Comparison of ENCODE assay signal across 16 cellular contexts in the genomic region with DNA sequence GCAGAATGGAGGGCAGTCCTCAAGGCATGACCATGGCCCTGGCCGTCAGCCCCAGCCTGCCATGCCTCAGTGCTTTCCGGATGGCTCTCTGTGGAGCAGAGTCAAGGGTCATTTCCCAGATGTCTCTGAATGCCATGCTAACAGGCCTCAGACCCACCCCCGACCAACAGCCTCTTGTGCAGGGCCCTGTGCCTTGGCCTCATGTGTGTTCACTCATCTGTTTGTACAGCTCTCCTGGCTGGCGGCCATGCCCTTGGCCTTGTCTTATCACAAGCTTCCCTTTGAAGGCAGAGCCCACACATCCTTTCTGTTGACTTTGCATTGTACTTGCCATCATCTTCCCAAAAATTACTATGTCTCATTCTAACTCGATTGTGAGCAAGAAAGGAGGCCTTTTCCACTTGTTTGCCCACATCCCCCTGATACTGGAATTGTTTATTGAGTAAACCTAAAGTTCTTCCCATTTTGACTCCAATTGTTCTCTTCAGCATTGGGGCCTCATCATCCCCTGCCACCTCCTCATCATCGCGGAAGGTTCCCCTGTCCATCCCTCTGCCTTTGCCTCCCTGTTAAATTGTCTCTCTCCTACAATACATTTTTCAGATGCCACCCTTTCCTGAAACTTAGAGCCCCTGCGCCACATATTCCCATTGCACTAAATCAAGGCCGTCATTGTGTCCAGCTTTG. TPM values are rescaled to one million over a fixed set of nuclear protein-coding genes. Genes with fewer than 3 reads are reported as not detected.
DNase-seq lines count a peak whose midpoint lies in the region; ATAC-seq, FAIRE-seq and TF ChIP-seq lines count a peak whose summit lies in the region.
"Had no signal": no experiment of that assay in that cellular context is flagged by ENCODE, and none has a peak within 500 bp of the region (broad histone marks: within the 10 kb centered on the region; RNA-seq: fewer than 3 reads in every experiment).

No MANE protein-coding gene starts in this region.

- ATAC-seq in CD4-positive, CD25-positive, alpha-beta regulatory T cell (ENCODE audit: low read depth in 2 of 2), result no peak
- ATAC-seq in naive thymus-derived CD4-positive, alpha-beta T cell, result no peak
- ATAC-seq: gastroesophageal sphincter had no signal

- FAIRE-seq in astrocyte (lab: Jason Lieb, UNC), result peak; percentile 26
- FAIRE-seq: islet of Langerhans had no signal

- H3K36me3 Mint-ChIP-seq in CD4-positive, CD25-positive, alpha-beta regulatory T cell, result peaks cover 56% of the 10 kb centered on the region
- H3K36me3 Mint-ChIP-seq in astrocyte (ENCODE audit: low read depth, unreplicated experiment), result no peaks in the 10 kb centered on the region
- H3K36me3 Mint-ChIP-seq in naive thymus-derived CD4-positive, alpha-beta T cell, result peaks cover 7 to 66% (median 40%) of the 10 kb centered on the region in 5 donors

- H3K4me3 Mint-ChIP-seq in CD4-positive, CD25-positive, alpha-beta regulatory T cell, result peak overlapping the region in 2 of 4 donors; percentile 3 to 67
- H3K4me3 Mint-ChIP-seq in astrocyte (ENCODE audit: unreplicated experiment), result peak overlapping the region; percentile 12
- H3K4me3 Mint-ChIP-seq in naive thymus-derived CD4-positive, alpha-beta T cell, result peak overlapping the region in 5 of 10 donors; percentile 22 to 57 (median 31)
- H3K4me3 Mint-ChIP-seq: activated CD4-positive, alpha-beta T cell treated with anti-CD3 and anti-CD28 coated beads, Interleukin-2, amount 10 ng/mL, durations not matched to agents 7 days and 5 days; endodermal cell had no signal

- H3K27me3 Mint-ChIP-seq in CD4-positive, CD25-positive, alpha-beta regulatory T cell, result no peaks in the 10 kb centered on the region
- H3K27me3 Mint-ChIP-seq in astrocyte (ENCODE audit: low read depth, unreplicated experiment), result no peaks in the 10 kb centered on the region
- H3K27me3 Mint-ChIP-seq in naive thymus-derived CD4-positive, alpha-beta T cell, result no peaks in the 10 kb centered on the region
- H3K27me3 Mint-ChIP-seq: activated CD4-positive, alpha-beta T cell treated with anti-CD3 and anti-CD28 coated beads, Interleukin-2, amount 10 ng/mL, durations not matched to agents 7 days and 5 days had no signal

- in situ Hi-C loops in Caki2 (cut with HindIII; ENCODE audit: low pct_unique_long_range_greater_than_20kb, low sequenced_read_pairs), result no loop called here

- no peak overlapping the region for H2AFZ ChIP-seq in astrocyte (ENCODE audit: low read depth, low read length)

- H3K27ac ChIP-seq in CD4-positive, CD25-positive, alpha-beta regulatory T cell (ENCODE audit: insufficient read depth, low read length, poor library complexity, severe bottlenecking), result no peak overlapping the region
- no peak overlapping the region for H3K27ac ChIP-seq in astrocyte (ENCODE audit: low read depth, low read length)
- no peak overlapping the region for H3K27ac ChIP-seq in naive thymus-derived CD4-positive, alpha-beta T cell (ENCODE audit: low read depth, low read length)
- H3K27ac ChIP-seq: gastroesophageal sphincter, thoracic aorta had no signal

- H3K4me3 ChIP-seq in CD4-positive, CD25-positive, alpha-beta regulatory T cell (ENCODE audit: low read depth, low read length), result no peak overlapping the region
- H3K4me3 ChIP-seq in astrocyte (ENCODE audit: insufficient read depth, low read depth, low read length), result no peak overlapping the region
- no peak overlapping the region for H3K4me3 ChIP-seq in naive thymus-derived CD4-positive, alpha-beta T cell (ENCODE audit: low read length)
- H3K4me3 ChIP-seq: gastroesophageal sphincter, thoracic aorta had no signal

- peaks cover 9% of the 10 kb centered on the region for H3K36me3 ChIP-seq in CD4-positive, CD25-positive, alpha-beta regulatory T cell (ENCODE audit: control insufficient read depth, insufficient read depth, low read length)
- H3K36me3 ChIP-seq in astrocyte (ENCODE audit: insufficient read depth, low read length), result no peaks in the 10 kb centered on the region
- H3K36me3 ChIP-seq in naive thymus-derived CD4-positive, alpha-beta T cell (ENCODE audit: control insufficient read depth in 2 of 3, insufficient read depth in 3 of 3, low read length in 3 of 3), result peaks cover 0 to 8% (median 0%) of the 10 kb centered on the region in 3 experiments
- H3K36me3 ChIP-seq: gastroesophageal sphincter, thoracic aorta had no signal

- H3K4me2 ChIP-seq in astrocyte (ENCODE audit: low read length), result no peak overlapping the region

- POLR2A ChIA-PET in naive thymus-derived CD4-positive, alpha-beta T cell (lab: Charles Lee), result no interaction called here

- H3K27me3 ChIP-seq in CD4-positive, CD25-positive, alpha-beta regulatory T cell (ENCODE audit: control insufficient read depth, insufficient read depth, low read length), result no peaks in the 10 kb centered on the region
- no peaks in the 10 kb centered on the region for H3K27me3 ChIP-seq in astrocyte (ENCODE audit: insufficient read depth, low read length)
- no peaks in the 10 kb centered on the region for H3K27me3 ChIP-seq in naive thymus-derived CD4-positive, alpha-beta T cell (ENCODE audit: control insufficient read depth in 2 of 2, insufficient read depth in 2 of 2, low read length in 2 of 2)
- H3K27me3 ChIP-seq: gastroesophageal sphincter had no signal

- DNase-seq in CD4-positive, CD25-positive, alpha-beta regulatory T cell, result no peak
- peak; percentile 58 for DNase-seq in Caki2 (ENCODE audit: low read depth)
- no peak for DNase-seq in astrocyte (ENCODE audit: low read depth)
- DNase-seq in naive thymus-derived CD4-positive, alpha-beta T cell, result no peak
- no peak for DNase-seq in NCI-H1105 treated with DMSO at 0.1 percent for 48 hours (lab: John Stamatoyannopoulos, UW)
- no peak for DNase-seq in midbrain (lab: John Stamatoyannopoulos, UW)
- no peak for DNase-seq in SHP77 treated with DMSO at 0.1 percent for 48 hours (lab: John Stamatoyannopoulos, UW)
- DNase-seq: activated CD4-positive, alpha-beta T cell treated with anti-CD3 and anti-CD28 coated beads, Interleukin-2, amount 10 ng/mL, durations not matched to agents 7 days and 5 days; activated effector memory CD4-positive, alpha-beta T cell treated with anti-CD3 and anti-CD28 coated beads, Interleukin-2, amount 50 U/mL, for 16 hours; endodermal cell; NCI-H187; NCI-H526; T-helper 2 cell had no signal

- CTCF ChIA-PET in naive thymus-derived CD4-positive, alpha-beta T cell (lab: Charles Lee), result no interaction called here

- no peaks in the 10 kb centered on the region for H3K79me2 ChIP-seq in astrocyte (ENCODE audit: insufficient read depth, low read length)

- H3K27ac Mint-ChIP-seq in CD4-positive, CD25-positive, alpha-beta regulatory T cell, result peak overlapping the region in 2 of 3 donors; percentile 18 to 71
- no peak overlapping the region for H3K27ac Mint-ChIP-seq in astrocyte (ENCODE audit: unreplicated experiment)
- peak overlapping the region in 7 of 9 donors; percentile 43 to 76 (median 56) for H3K27ac Mint-ChIP-seq in naive thymus-derived CD4-positive, alpha-beta T cell
- H3K27ac Mint-ChIP-seq: activated CD4-positive, alpha-beta T cell treated with anti-CD3 and anti-CD28 coated beads, Interleukin-2, amount 10 ng/mL, durations not matched to agents 7 days and 5 days; endodermal cell had no signal

- no peaks in the 10 kb centered on the region for H3K9me3 ChIP-seq in CD4-positive, CD25-positive, alpha-beta regulatory T cell (ENCODE audit: control insufficient read depth in 2 of 2, low read length in 2 of 2)
- H3K9me3 ChIP-seq in astrocyte (ENCODE audit: insufficient read depth, low read depth, low read length), result no peaks in the 10 kb centered on the region
- H3K9me3 ChIP-seq in naive thymus-derived CD4-positive, alpha-beta T cell (ENCODE audit: control insufficient read depth in 2 of 3, low read length in 3 of 3), result no peaks in the 10 kb centered on the region
- H3K9me3 ChIP-seq: gastroesophageal sphincter, thoracic aorta had no signal

- peaks cover 25 to 83% (median 47%) of the 10 kb centered on the region in 4 donors for H3K4me1 Mint-ChIP-seq in CD4-positive, CD25-positive, alpha-beta regulatory T cell
- H3K4me1 Mint-ChIP-seq in astrocyte (ENCODE audit: low read depth, unreplicated experiment), result no peaks in the 10 kb centered on the region
- peaks cover 28 to 91% (median 81%) of the 10 kb centered on the region in 7 donors for H3K4me1 Mint-ChIP-seq in naive thymus-derived CD4-positive, alpha-beta T cell

- intact Hi-C loops in naive thymus-derived CD4-positive, alpha-beta T cell (cut with micrococcal nuclease), result no loop called here

- H3K9me3 Mint-ChIP-seq in CD4-positive, CD25-positive, alpha-beta regulatory T cell, result peaks cover 0 to 2% (median 0%) of the 10 kb centered on the region in 7 donors
- no peaks in the 10 kb centered on the region for H3K9me3 Mint-ChIP-seq in astrocyte (ENCODE audit: unreplicated experiment)
- H3K9me3 Mint-ChIP-seq in naive thymus-derived CD4-positive, alpha-beta T cell, result peaks cover 0 to 4% (median 0%) of the 10 kb centered on the region in 11 donors
- H3K9me3 Mint-ChIP-seq: activated CD4-positive, alpha-beta T cell treated with anti-CD3 and anti-CD28 coated beads, Interleukin-2, amount 10 ng/mL, durations not matched to agents 7 days and 5 days; endodermal cell had no signal

- peaks cover 13% of the 10 kb centered on the region for H3K4me1 ChIP-seq in CD4-positive, CD25-positive, alpha-beta regulatory T cell (ENCODE audit: control insufficient read depth, insufficient read depth, low read length, poor library complexity, severe bottlenecking)
- no peaks in the 10 kb centered on the region for H3K4me1 ChIP-seq in astrocyte (ENCODE audit: insufficient read depth, low read length)
- peaks cover 23 to 25% of the 10 kb centered on the region in 2 donors for H3K4me1 ChIP-seq in naive thymus-derived CD4-positive, alpha-beta T cell (ENCODE audit: control insufficient read depth in 2 of 2, insufficient read depth in 2 of 2, low read length in 2 of 2)

- no peak overlapping the region for H3K9ac ChIP-seq in astrocyte (ENCODE audit: low read length)

- no peak for TF ChIP-seq CTCF in astrocyte (IDR thresholded peaks at IDR 0.05; ENCODE audit: insufficient read depth, low read depth, low read length)

- no peaks in the 10 kb centered on the region for H4K20me1 ChIP-seq in astrocyte (ENCODE audit: insufficient read depth, low read length)

RNA-seq across cellular contexts. Expression of gene CA5B, which starts 6.3 kb away (rescaled TPM):
- total RNA-seq in CD4-positive, CD25-positive, alpha-beta regulatory T cell, result 74.3 TPM
- 10 to 100 TPM; 34.9 to 69.5 (median 44.0) TPM for polyA plus RNA-seq in CD4-positive, CD25-positive, alpha-beta regulatory T cell
- total RNA-seq in Caki2 (2014; rRNA removed; shearing (Covaris generic); ENCODE audit: low replicate concordance), result 4.2 and 12.0 TPM in 2 replicates
- total RNA-seq in astrocyte, result 6.1 and 6.4 TPM in 2 replicates
- total RNA-seq in naive thymus-derived CD4-positive, alpha-beta T cell, result 10 to 100 TPM; 16.4 to 64.6 (median 39.5) TPM
- 10 to 100 TPM; 55.8 to 63.5 TPM for polyA plus RNA-seq in naive thymus-derived CD4-positive, alpha-beta T cell

RNA-seq across cellular contexts. Expression of gene ZRSR2, which starts 46.0 kb away (rescaled TPM):
- total RNA-seq in CD4-positive, CD25-positive, alpha-beta regulatory T cell, result 47.5 TPM
- 10 to 100 TPM; 16.6 to 25.3 (median 19.3) TPM for polyA plus RNA-seq in CD4-positive, CD25-positive, alpha-beta regulatory T cell
- total RNA-seq in Caki2 (2014; rRNA removed; shearing (Covaris generic); ENCODE audit: low replicate concordance), result 0.72 TPM in 1 of 2 replicates, not detected in the other
- 7.3 and 9.3 TPM in 2 replicates for total RNA-seq in astrocyte
- total RNA-seq in naive thymus-derived CD4-positive, alpha-beta T cell, result 10 to 100 TPM; 20.8 to 31.7 (median 25.4) TPM
- 10 to 100 TPM; 24.7 to 46.0 TPM for polyA plus RNA-seq in naive thymus-derived CD4-positive, alpha-beta T cell
